Comparison of ENCODE assay signal across 8 cellular contexts in the genomic region with DNA sequence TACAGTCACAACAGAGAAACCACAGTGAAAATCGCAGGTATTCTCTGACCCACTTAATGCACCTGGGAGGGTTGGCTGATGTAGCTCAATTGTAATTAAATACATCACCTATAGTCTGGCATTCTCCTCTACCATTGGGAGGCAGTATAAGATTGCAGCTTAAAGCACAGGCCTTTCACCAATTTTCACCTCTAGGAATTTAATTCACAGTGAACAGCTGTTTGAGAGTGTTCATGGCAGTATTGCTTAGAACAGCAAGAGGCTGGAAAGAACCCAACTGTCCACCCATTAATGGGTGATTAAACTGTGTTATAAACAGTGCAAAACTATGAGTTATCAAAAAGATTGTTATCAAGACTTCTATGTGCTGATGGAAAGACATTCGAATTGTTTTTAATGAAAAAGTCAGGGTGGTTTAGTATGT. TPM values are rescaled to one million over a fixed set of nuclear protein-coding genes. Genes with fewer than 3 reads are reported as not detected.
DNase-seq lines count a peak whose midpoint lies in the region; ATAC-seq and TF ChIP-seq lines count a peak whose summit lies in the region.

No MANE protein-coding gene starts in this region.

- H3K4me3 ChIP-seq in BLaER1 (no peak overlapping the region), prostate gland (no peak overlapping the region)

- H4K20me1 ChIP-seq in BLaER1, result no peaks in the 10 kb centered on the region

- H3K36me3 ChIP-seq in BLaER1 (peaks cover 38% of the 10 kb centered on the region), prostate gland (no peaks in the 10 kb centered on the region)

- POLR2A ChIA-PET in activated CD8-positive, alpha-beta T cell treated with anti-CD3 and anti-CD28 coated beads for 36 hours (lab: Charles Lee), result interaction anchor here (1.3 kb wide), 1 partner anchor 139 kb away, joined by 3 read pairs; a partner anchor contains a TSS

- TF ChIP-seq POLR2A in prostate gland (IDR thresholded peaks at IDR 0.05), result no peak

- peak overlapping the region; percentile 48 for H3K4me2 ChIP-seq in BLaER1

- intact Hi-C loops in activated CD8-positive, alpha-beta T cell treated with anti-CD3 and anti-CD28 coated beads for 36 hours (cut with micrococcal nuclease), result loop anchor here (1.0 to 10.0 kb wide), 2 partner anchors 50 to 63 kb away; a partner anchor contains a TSS
- intact Hi-C loops in prostate gland (cut with DNase I), result loop anchor here (5.0 kb wide), 1 partner anchor 122 kb away; no protein-coding TSS in a partner anchor

- H3K9me3 ChIP-seq in BLaER1 (no peaks in the 10 kb centered on the region), prostate gland (no peaks in the 10 kb centered on the region)

- peaks cover 31% of the 10 kb centered on the region for H3K4me1 Mint-ChIP-seq in activated CD8-positive, alpha-beta T cell treated with anti-CD3 and anti-CD28 coated beads for 36 hours (ENCODE audit: low read depth)

- no peaks in the 10 kb centered on the region for H3K27me3 Mint-ChIP-seq in activated CD8-positive, alpha-beta T cell treated with anti-CD3 and anti-CD28 coated beads for 36 hours

- TF ChIP-seq CTCF in GM13977 (IDR thresholded peaks at IDR 0.05; ENCODE audit: extremely low read depth, insufficient read depth, missing control alignments) (peak; percentile 69), prostate gland (IDR thresholded peaks at IDR 0.05) (peak in 3 of 4 experiments; percentile 58 to 76 (median 65))
- TF ChIP-seq CTCF in activated CD8-positive, alpha-beta T cell treated with anti-CD3 and anti-CD28 coated beads for 36 hours (IDR thresholded peaks at IDR 0.05), result peak; percentile 63

- H3K27ac ChIP-seq in BLaER1 (no peak overlapping the region), prostate gland (no peak overlapping the region)

- H3K36me3 Mint-ChIP-seq in activated CD8-positive, alpha-beta T cell treated with anti-CD3 and anti-CD28 coated beads for 36 hours (ENCODE audit: low read depth), result peaks cover 18% of the 10 kb centered on the region

- H3K9me3 Mint-ChIP-seq in activated CD8-positive, alpha-beta T cell treated with anti-CD3 and anti-CD28 coated beads for 36 hours, result no peaks in the 10 kb centered on the region

- DNase-seq in GM13977 (ENCODE audit: low spot score), result peak; percentile 71
- peak; percentile 40 for DNase-seq in NCI-H2171 (lab: John Stamatoyannopoulos, UW)
- DNase-seq in activated CD8-positive, alpha-beta T cell treated with anti-CD3 and anti-CD28 coated beads for 36 hours, result peak; percentile 9
- peak; percentile 60 for DNase-seq in germinal center (ENCODE audit: low spot score)
- DNase-seq in prostate gland (ENCODE audit: low spot score), result peak; percentile 10

- CTCF ChIA-PET in activated CD8-positive, alpha-beta T cell treated with anti-CD3 and anti-CD28 coated beads for 36 hours (lab: Charles Lee), result interaction anchor here (0.6 to 4.3 kb wide), 25 partner anchors 13 to 602 kb away, joined by 3 to 48 read pairs (median 4); no protein-coding TSS in a partner anchor

- peak overlapping the region; percentile 57 for H3K27ac Mint-ChIP-seq in activated CD8-positive, alpha-beta T cell treated with anti-CD3 and anti-CD28 coated beads for 36 hours

- ATAC-seq in activated CD8-positive, alpha-beta T cell treated with anti-CD3 and anti-CD28 coated beads for 36 hours, result peak; percentile 21
- ATAC-seq in GM19452 (IDR thresholded peaks at IDR 0.05; ENCODE audit: unreplicated experiment), result no peak
- no peak for ATAC-seq in GM18511 (IDR thresholded peaks at IDR 0.05; ENCODE audit: unreplicated experiment)

- in situ Hi-C loops in GM13977 (cut with MboI; ENCODE audit: low pct_unique_long_range_greater_than_20kb, low sequenced_read_pairs, unreplicated experiment), result no loop called here

- H3K27me3 ChIP-seq in BLaER1, result no peaks in the 10 kb centered on the region
- no peaks in the 10 kb centered on the region for H3K27me3 ChIP-seq in prostate gland (replicated peaks; ENCODE audit: insufficient read depth)

- H3K9ac ChIP-seq in BLaER1, result no peak overlapping the region

- H3K4me1 ChIP-seq in BLaER1 (peaks cover 32% of the 10 kb centered on the region), prostate gland (replicated peaks) (peaks cover 5% of the 10 kb centered on the region)

- H3K4me3 Mint-ChIP-seq in activated CD8-positive, alpha-beta T cell treated with anti-CD3 and anti-CD28 coated beads for 36 hours, result peak overlapping the region; percentile 41

- WGBS in prostate gland, result 35% methylated on average over 2 of the region's 2 CpGs

RNA-seq across cellular contexts. Expression of a gene that starts 2.0 kb away (rescaled TPM):
- total RNA-seq in activated CD8-positive, alpha-beta T cell treated with anti-CD3 and anti-CD28 coated beads for 36 hours, result 10 to 100 TPM; 14.4 to 16.0 TPM
- total RNA-seq in prostate gland, result 10 to 100 TPM; 27.1 to 30.0 TPM

RNA-seq across cellular contexts. Expression of a gene that starts 26.7 kb away (rescaled TPM):
- total RNA-seq in activated CD8-positive, alpha-beta T cell treated with anti-CD3 and anti-CD28 coated beads for 36 hours, result 1 to 10 TPM; 2.3 to 3.0 TPM
- 10 to 100 TPM; 11.2 to 17.6 TPM for total RNA-seq in prostate gland

RNA-seq across cellular contexts. Expression of a gene that starts 52.5 kb away (rescaled TPM):
- total RNA-seq in activated CD8-positive, alpha-beta T cell treated with anti-CD3 and anti-CD28 coated beads for 36 hours, result 10 to 100 TPM; 34.2 to 38.2 TPM
- 10 to 100 TPM; 65.4 to 76.6 TPM for total RNA-seq in prostate gland

Comparison
In these comparisons a context has a peak if more than half of its experiments do, and no peak if none do; other contexts are left out.
1. DNase-seq: peak in every context shown above with its lines; median percentile 71 in GM13977; 60 in germinal center; 40 in NCI-H2171; 10 in prostate gland; 9 in activated CD8-positive, alpha-beta T cell treated with anti-CD3 and anti-CD28 coated beads for 36 hours.